13 cellular contexts compared by ENCODE assay signal in the genomic region with DNA sequence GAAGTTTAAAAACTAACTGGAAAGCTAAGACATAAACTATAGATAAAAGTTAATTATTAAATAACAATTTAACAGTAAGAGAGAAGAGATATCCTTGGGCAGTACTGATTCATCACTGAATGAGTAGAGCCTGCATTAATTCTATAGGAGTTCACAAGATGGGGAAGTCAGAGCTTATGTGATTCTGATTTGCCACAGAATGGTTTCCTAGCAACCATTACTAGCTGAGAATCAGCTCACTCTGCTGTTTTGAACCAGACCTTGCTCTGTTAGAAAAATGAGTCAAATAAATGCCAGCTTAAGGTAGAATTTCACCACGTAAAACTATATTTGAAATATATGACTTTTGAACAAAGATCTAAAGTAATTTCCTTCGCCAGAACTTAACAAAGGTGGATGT.
DNase-seq lines count a peak whose midpoint lies in the region; ATAC-seq, FAIRE-seq and TF ChIP-seq lines count a peak whose summit lies in the region.
"Had no signal": no experiment of that assay in that cellular context is flagged by ENCODE, and none has a peak within 500 bp of the region (broad histone marks: within the 10 kb centered on the region; RNA-seq: fewer than 3 reads in every experiment).

No MANE protein-coding gene starts in this region.

- no peak overlapping the region for H4K8ac ChIP-seq in trophoblast cell (ENCODE audit: low read depth, low read length)

- peak; percentile 73 for FAIRE-seq in GM12892 (lab: Jason Lieb, UNC)
- FAIRE-seq: kidney, pancreas had no signal

- H3K23ac ChIP-seq in trophoblast cell (ENCODE audit: low read length) = no peak overlapping the region

- whole genome bisulfite sequencing in trophoblast cell (ENCODE audit: extremely low coverage, insufficient coverage, insufficient read length) = no CpG with 5 or more reads among the region's 2 CpGs

- POLR2A ChIA-PET in CD4-positive, alpha-beta memory T cell (lab: Charles Lee; ENCODE audit: partially characterized antibody) = interaction anchor here (1.0 to 3.9 kb wide), 27 partner anchors 9 to 744 kb away, joined by 3 to 102 read pairs (median 9); a partner anchor contains a TSS

- peak; percentile 62 for ATAC-seq in effector memory CD8-positive, alpha-beta T cell (replicated peaks)

- no peak overlapping the region for H2BK5ac ChIP-seq in trophoblast cell (ENCODE audit: low read depth, low read length, poor library complexity)

- no peaks in the 10 kb centered on the region for H3K36me3 Mint-ChIP-seq in CD4-positive, alpha-beta memory T cell
- H3K36me3 Mint-ChIP-seq in effector memory CD8-positive, alpha-beta T cell (ENCODE audit: insufficient read depth) = peaks cover 6% of the 10 kb centered on the region
- no peaks in the 10 kb centered on the region for H3K36me3 Mint-ChIP-seq in type B pancreatic cell

- H3K4ac ChIP-seq in trophoblast cell (ENCODE audit: low read depth, low read length) = no peak overlapping the region

- H2AFZ ChIP-seq in trophoblast cell (ENCODE audit: insufficient read depth, low read length, poor library complexity) = no peak overlapping the region

- peak overlapping the region; percentile 30 to 43 for H3K4me3 ChIP-seq in CD4-positive, alpha-beta memory T cell (ENCODE audit: low read length in 2 of 2)
- H3K4me3 ChIP-seq in trophoblast cell (ENCODE audit: low read depth, low read length) = no peak overlapping the region
- H3K4me3 ChIP-seq: esophagus squamous epithelium, pancreas had no signal

- DNase-seq in CD4-positive, alpha-beta memory T cell = peak; percentile 52 to 74 (median 69)
- DNase-seq in GM12892 (ENCODE audit: insufficient read length) (no peak), NCI-H748 (lab: John Stamatoyannopoulos, UW; ENCODE audit: unreplicated experiment) (peak; percentile 83), trophoblast cell (no peak), type B pancreatic cell (ENCODE audit: extremely low spot score, unreplicated experiment) (no peak), NCI-H1436 treated with DMSO at 0.1 percent for 48 hours (lab: John Stamatoyannopoulos, UW) (no peak)
- peak in 1 of 3 experiments; percentile 9 for DNase-seq in effector memory CD8-positive, alpha-beta T cell
- no peak for DNase-seq in stimulated activated CD8-positive, alpha-beta memory T cell treated with anti-CD3 and anti-CD28 coated beads, Interleukin-4, amount 100 ng/mL, for 48 hours
- DNase-seq: anterior cingulate cortex, esophagus squamous epithelium, kidney, NCI-H510A had no signal

- peak overlapping the region; percentile 65 to 90 (median 80) for H3K4me3 Mint-ChIP-seq in CD4-positive, alpha-beta memory T cell
- peak overlapping the region; percentile 71 to 74 for H3K4me3 Mint-ChIP-seq in effector memory CD8-positive, alpha-beta T cell
- H3K4me3 Mint-ChIP-seq in type B pancreatic cell = no peak overlapping the region

- no peak for TF ChIP-seq CTCF in type B pancreatic cell (conservative IDR thresholded peaks at IDR 0.05)

- H3K4me1 ChIP-seq in CD4-positive, alpha-beta memory T cell (ENCODE audit: insufficient read depth, low read length) = peaks cover 90% of the 10 kb centered on the region
- no peaks in the 10 kb centered on the region for H3K4me1 ChIP-seq in trophoblast cell (ENCODE audit: control insufficient read depth in 1 of 2, insufficient read depth in 2 of 2, low read length in 2 of 2)
- H3K4me1 ChIP-seq: esophagus squamous epithelium, pancreas had no signal

- no peaks in the 10 kb centered on the region for H3K9me3 ChIP-seq in CD4-positive, alpha-beta memory T cell (ENCODE audit: control insufficient read depth in 1 of 2, low read length in 2 of 2)
- H3K9me3 ChIP-seq in trophoblast cell (ENCODE audit: insufficient read depth, low read depth, low read length) = no peaks in the 10 kb centered on the region
- H3K9me3 ChIP-seq: esophagus squamous epithelium, pancreas had no signal

- no peak overlapping the region for H2AK5ac ChIP-seq in trophoblast cell (ENCODE audit: low read length)

- no peaks in the 10 kb centered on the region for H3K9me3 Mint-ChIP-seq in CD4-positive, alpha-beta memory T cell
- H3K9me3 Mint-ChIP-seq in effector memory CD8-positive, alpha-beta T cell = no peaks in the 10 kb centered on the region
- no peaks in the 10 kb centered on the region for H3K9me3 Mint-ChIP-seq in type B pancreatic cell

- intact Hi-C loops in CD4-positive, alpha-beta memory T cell (cut with micrococcal nuclease) = loop anchor here (2.0 kb wide), 2 partner anchors 14 to 744 kb away; a partner anchor contains a TSS

- peak overlapping the region; percentile 57 for H3K27ac ChIP-seq in CD4-positive, alpha-beta memory T cell (ENCODE audit: low read depth, low read length)
- H3K27ac ChIP-seq in trophoblast cell (ENCODE audit: low read depth, low read length) = no peak overlapping the region
- H3K27ac ChIP-seq: esophagus squamous epithelium, pancreas had no signal

- no peaks in the 10 kb centered on the region for H3K36me3 ChIP-seq in CD4-positive, alpha-beta memory T cell (ENCODE audit: insufficient read depth, low read length)
- no peaks in the 10 kb centered on the region for H3K36me3 ChIP-seq in trophoblast cell (ENCODE audit: control insufficient read depth in 1 of 2, insufficient read depth in 2 of 2, low read length in 2 of 2)
- H3K36me3 ChIP-seq: esophagus squamous epithelium, pancreas had no signal

- H4K12ac ChIP-seq in trophoblast cell (ENCODE audit: low read depth, low read length) = no peak overlapping the region

- no peaks in the 10 kb centered on the region for H3K79me1 ChIP-seq in trophoblast cell (ENCODE audit: low read length)

- H2BK12ac ChIP-seq in trophoblast cell (ENCODE audit: low read length) = no peak overlapping the region

- no peak for TF ChIP-seq POLR2A in GM12892 (IDR thresholded peaks at IDR 0.05; ENCODE audit: low read depth, low read length)

- CTCF ChIA-PET in CD4-positive, alpha-beta memory T cell (lab: Charles Lee; ENCODE audit: partially characterized antibody) = interaction anchor here (0.5 to 5.8 kb wide), 18 partner anchors 9 to 682 kb away, joined by 3 to 83 read pairs (median 6); no protein-coding TSS in a partner anchor

- no peak overlapping the region for H3K14ac ChIP-seq in trophoblast cell (ENCODE audit: low read length)

- H3K18ac ChIP-seq in trophoblast cell (ENCODE audit: low read length) = no peak overlapping the region

- H3K4me2 ChIP-seq in trophoblast cell (ENCODE audit: low read length) = no peak overlapping the region

- no peak overlapping the region for H4K91ac ChIP-seq in trophoblast cell (ENCODE audit: low read depth, low read length)

- no peak overlapping the region for H3K9ac ChIP-seq in trophoblast cell (ENCODE audit: low read length)

- no peak overlapping the region for H2BK120ac ChIP-seq in trophoblast cell (ENCODE audit: insufficient read depth, low read length, poor library complexity)

- no peaks in the 10 kb centered on the region for H3K79me2 ChIP-seq in trophoblast cell (ENCODE audit: control insufficient read depth, insufficient read depth, low read length, poor library complexity)

- H3K4me1 Mint-ChIP-seq in CD4-positive, alpha-beta memory T cell = peaks cover 63 to 92% (median 75%) of the 10 kb centered on the region in 4 donors
- H3K4me1 Mint-ChIP-seq in effector memory CD8-positive, alpha-beta T cell (ENCODE audit: low read depth in 2 of 2) = peaks cover 45 to 60% of the 10 kb centered on the region in 2 donors
- peaks cover 5% of the 10 kb centered on the region for H3K4me1 Mint-ChIP-seq in type B pancreatic cell (ENCODE audit: unreplicated experiment)

- H3K27me3 Mint-ChIP-seq in CD4-positive, alpha-beta memory T cell = no peaks in the 10 kb centered on the region
- H3K27me3 Mint-ChIP-seq in effector memory CD8-positive, alpha-beta T cell = no peaks in the 10 kb centered on the region
- no peaks in the 10 kb centered on the region for H3K27me3 Mint-ChIP-seq in type B pancreatic cell

- H3K27me3 ChIP-seq in CD4-positive, alpha-beta memory T cell (ENCODE audit: insufficient read depth, low read length) = no peaks in the 10 kb centered on the region
- no peaks in the 10 kb centered on the region for H3K27me3 ChIP-seq in trophoblast cell (ENCODE audit: insufficient read depth, low read length)
- H3K27me3 ChIP-seq: esophagus squamous epithelium, pancreas had no signal

- peak overlapping the region; percentile 91 to 98 (median 96) for H3K27ac Mint-ChIP-seq in CD4-positive, alpha-beta memory T cell
- peak overlapping the region; percentile 91 to 96 for H3K27ac Mint-ChIP-seq in effector memory CD8-positive, alpha-beta T cell
- H3K27ac Mint-ChIP-seq in type B pancreatic cell = no peak overlapping the region

Comparison
In these comparisons a context has a peak if more than half of its experiments do, and no peak if none do; other contexts are left out.
1. DNase-seq: peak in CD4-positive, alpha-beta memory T cell (5 of 5) and NCI-H748 (single experiment); none in GM12892 (single experiment), stimulated activated CD8-positive, alpha-beta memory T cell treated with anti-CD3 and anti-CD28 coated beads, Interleukin-4, amount 100 ng/mL, for 48 hours (single experiment), trophoblast cell (0 of 2), type B pancreatic cell (single experiment) and NCI-H1436 treated with DMSO at 0.1 percent for 48 hours (single experiment).